1 cellular context compared by ENCODE assay signal in the genomic region with DNA sequence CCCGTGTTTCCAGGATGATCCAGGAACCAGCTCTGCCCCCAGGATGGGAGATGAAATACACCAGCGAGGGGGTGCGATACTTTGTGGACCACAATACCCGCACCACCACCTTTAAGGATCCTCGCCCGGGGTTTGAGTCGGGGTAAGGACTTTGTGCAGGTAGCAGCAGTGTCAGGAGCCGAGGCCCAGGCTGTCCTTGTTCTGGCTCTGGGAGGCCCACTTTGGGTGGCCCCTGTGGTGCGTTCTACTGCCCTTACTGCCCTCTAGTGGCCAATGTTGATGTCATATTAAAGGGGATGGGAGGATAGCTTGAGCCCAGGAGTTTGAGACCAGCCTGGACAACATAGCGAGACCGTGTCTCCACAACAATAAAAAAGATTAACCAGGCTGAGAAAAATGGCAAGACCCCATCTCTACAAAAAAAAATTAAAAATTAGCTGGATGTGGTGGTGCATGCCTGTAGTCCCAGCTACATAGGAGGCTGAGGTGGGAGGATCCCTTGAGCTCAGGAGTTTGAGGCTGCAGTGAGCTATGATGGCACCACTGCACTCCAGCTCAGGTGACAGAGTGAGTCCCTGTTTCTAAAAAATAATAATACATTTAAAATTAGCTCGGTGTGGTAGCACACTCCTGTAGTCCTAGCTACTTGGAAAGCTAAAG.
TF ChIP-seq lines count a peak whose summit lies in the region.

No MANE protein-coding gene starts in this region.

TF ChIP-seq in K562, 482 proteins besides CTCF, POLR2A, EP300 and RAD21 (continued from another document):
- TF ChIP-seq, protein P1, sequence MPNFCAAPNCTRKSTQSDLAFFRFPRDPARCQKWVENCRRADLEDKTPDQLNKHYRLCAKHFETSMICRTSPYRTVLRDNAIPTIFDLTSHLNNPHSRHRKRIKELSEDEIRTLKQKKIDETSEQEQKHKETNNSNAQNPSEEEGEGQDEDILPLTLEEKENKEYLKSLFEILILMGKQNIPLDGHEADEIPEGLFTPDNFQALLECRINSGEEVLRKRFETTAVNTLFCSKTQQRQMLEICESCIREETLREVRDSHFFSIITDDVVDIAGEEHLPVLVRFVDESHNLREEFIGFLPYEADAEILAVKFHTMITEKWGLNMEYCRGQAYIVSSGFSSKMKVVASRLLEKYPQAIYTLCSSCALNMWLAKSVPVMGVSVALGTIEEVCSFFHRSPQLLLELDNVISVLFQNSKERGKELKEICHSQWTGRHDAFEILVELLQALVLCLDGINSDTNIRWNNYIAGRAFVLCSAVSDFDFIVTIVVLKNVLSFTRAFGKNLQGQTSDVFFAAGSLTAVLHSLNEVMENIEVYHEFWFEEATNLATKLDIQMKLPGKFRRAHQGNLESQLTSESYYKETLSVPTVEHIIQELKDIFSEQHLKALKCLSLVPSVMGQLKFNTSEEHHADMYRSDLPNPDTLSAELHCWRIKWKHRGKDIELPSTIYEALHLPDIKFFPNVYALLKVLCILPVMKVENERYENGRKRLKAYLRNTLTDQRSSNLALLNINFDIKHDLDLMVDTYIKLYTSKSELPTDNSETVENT (CRISPR knock-in tag; IDR thresholded peaks at IDR 0.05): no peak
- no peak for TF ChIP-seq SMAD2 (IDR thresholded peaks at IDR 0.05; ENCODE audit: low read depth, low read length)
- TF ChIP-seq TRIM24 (IDR thresholded peaks at IDR 0.05): no peak
- 0 out of 2 replicates have a peak, but pooled peaks have one; percentile 30 for TF ChIP-seq CC2D1A (IDR thresholded peaks at IDR 0.05)
- TF ChIP-seq SMAD3 (CRISPR knock-in tag; conservative IDR thresholded peaks at IDR 0.05): no peak
- TF ChIP-seq, protein P2, sequence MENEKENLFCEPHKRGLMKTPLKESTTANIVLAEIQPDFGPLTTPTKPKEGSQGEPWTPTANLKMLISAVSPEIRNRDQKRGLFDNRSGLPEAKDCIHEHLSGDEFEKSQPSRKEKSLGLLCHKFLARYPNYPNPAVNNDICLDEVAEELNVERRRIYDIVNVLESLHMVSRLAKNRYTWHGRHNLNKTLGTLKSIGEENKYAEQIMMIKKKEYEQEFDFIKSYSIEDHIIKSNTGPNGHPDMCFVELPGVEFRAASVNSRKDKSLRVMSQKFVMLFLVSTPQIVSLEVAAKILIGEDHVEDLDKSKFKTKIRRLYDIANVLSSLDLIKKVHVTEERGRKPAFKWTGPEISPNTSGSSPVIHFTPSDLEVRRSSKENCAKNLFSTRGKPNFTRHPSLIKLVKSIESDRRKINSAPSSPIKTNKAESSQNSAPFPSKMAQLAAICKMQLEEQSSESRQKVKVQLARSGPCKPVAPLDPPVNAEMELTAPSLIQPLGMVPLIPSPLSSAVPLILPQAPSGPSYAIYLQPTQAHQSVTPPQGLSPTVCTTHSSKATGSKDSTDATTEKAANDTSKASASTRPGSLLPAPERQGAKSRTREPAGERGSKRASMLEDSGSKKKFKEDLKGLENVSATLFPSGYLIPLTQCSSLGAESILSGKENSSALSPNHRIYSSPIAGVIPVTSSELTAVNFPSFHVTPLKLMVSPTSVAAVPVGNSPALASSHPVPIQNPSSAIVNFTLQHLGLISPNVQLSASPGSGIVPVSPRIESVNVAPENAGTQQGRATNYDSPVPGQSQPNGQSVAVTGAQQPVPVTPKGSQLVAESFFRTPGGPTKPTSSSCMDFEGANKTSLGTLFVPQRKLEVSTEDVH (IDR thresholded peaks at IDR 0.05; ENCODE audit: low read depth, partially characterized antibody): no peak
- peak; percentile 27; the same call in 1 of the 2 replicates for TF ChIP-seq CREM (IDR thresholded peaks at IDR 0.05; ENCODE audit: low read depth)
- no peak for TF ChIP-seq ZKSCAN3 (CRISPR knock-in tag; IDR thresholded peaks at IDR 0.05)
- no peak for TF ChIP-seq ZC3H4 (CRISPR knock-in tag; IDR thresholded peaks at IDR 0.05; ENCODE audit: borderline replicate concordance)
- TF ChIP-seq, protein P3, sequence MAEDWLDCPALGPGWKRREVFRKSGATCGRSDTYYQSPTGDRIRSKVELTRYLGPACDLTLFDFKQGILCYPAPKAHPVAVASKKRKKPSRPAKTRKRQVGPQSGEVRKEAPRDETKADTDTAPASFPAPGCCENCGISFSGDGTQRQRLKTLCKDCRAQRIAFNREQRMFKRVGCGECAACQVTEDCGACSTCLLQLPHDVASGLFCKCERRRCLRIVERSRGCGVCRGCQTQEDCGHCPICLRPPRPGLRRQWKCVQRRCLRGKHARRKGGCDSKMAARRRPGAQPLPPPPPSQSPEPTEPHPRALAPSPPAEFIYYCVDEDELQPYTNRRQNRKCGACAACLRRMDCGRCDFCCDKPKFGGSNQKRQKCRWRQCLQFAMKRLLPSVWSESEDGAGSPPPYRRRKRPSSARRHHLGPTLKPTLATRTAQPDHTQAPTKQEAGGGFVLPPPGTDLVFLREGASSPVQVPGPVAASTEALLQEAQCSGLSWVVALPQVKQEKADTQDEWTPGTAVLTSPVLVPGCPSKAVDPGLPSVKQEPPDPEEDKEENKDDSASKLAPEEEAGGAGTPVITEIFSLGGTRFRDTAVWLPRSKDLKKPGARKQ (CRISPR knock-in tag; IDR thresholded peaks at IDR 0.05): no peak
- TF ChIP-seq HLTF (IDR thresholded peaks at IDR 0.05): no peak
- TF ChIP-seq SP2 (IDR thresholded peaks at IDR 0.05; ENCODE audit: extremely low read depth, low read depth, low read length, poor library complexity, severe bottlenecking): no peak
- TF ChIP-seq GATAD2A (IDR thresholded peaks at IDR 0.05): no peak
- 0 out of 2 replicates have a peak, but pooled peaks have one; percentile 3 for TF ChIP-seq JUND (IDR thresholded peaks at IDR 0.05; ENCODE audit: borderline replicate concordance, low read depth, low read length)
- no peak for TF ChIP-seq JUND (tag; IDR thresholded peaks at IDR 0.05; ENCODE audit: borderline replicate concordance, low read depth, low read length)
- TF ChIP-seq SMC3 (conservative IDR thresholded peaks at IDR 0.05; ENCODE audit: insufficient read depth, low read depth, low read length): peak; percentile 82
- no peak for TF ChIP-seq ZFPM2 (CRISPR knock-in tag; IDR thresholded peaks at IDR 0.05)
- TF ChIP-seq NFIX (CRISPR knock-in tag; IDR thresholded peaks at IDR 0.05; ENCODE audit: low read depth): no peak
- TF ChIP-seq, protein P4, sequence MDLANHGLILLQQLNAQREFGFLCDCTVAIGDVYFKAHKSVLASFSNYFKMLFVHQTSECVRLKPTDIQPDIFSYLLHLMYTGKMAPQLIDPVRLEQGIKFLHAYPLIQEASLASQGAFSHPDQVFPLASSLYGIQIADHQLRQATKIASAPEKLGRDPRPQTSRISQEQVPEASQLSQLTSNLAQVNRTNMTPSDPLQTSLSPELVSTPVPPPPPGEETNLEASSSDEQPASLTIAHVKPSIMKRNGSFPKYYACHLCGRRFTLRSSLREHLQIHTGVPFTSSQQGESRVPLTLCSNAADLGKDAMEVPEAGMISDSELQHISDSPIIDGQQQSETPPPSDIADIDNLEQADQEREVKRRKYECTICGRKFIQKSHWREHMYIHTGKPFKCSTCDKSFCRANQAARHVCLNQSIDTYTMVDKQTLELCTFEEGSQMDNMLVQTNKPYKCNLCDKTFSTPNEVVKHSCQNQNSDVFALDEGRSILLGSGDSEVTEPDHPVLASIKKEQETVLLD (IDR thresholded peaks at IDR 0.05): no peak
- TF ChIP-seq KLF16 (IDR thresholded peaks at IDR 0.05): peak; percentile 46; the same call in 1 of the 2 replicates
- 0 out of 4 replicates have a peak, but pooled peaks of 1 of the 2 experiments have one; percentile 42 for TF ChIP-seq MAZ (CRISPR knock-in tag; conservative IDR thresholded peaks at IDR 0.05 in 1 of 2, IDR thresholded peaks at IDR 0.05 in 1 of 2)
- TF ChIP-seq RCOR1 (IDR thresholded peaks at IDR 0.05; ENCODE audit: borderline replicate concordance in 1 of 2, low read depth in 2 of 2, low read length in 2 of 2): 0 out of 4 replicates have a peak, but pooled peaks of 1 of the 2 experiments have one; percentile 9
- TF ChIP-seq HDAC6 (IDR thresholded peaks at IDR 0.05; ENCODE audit: low read depth, low read length): no peak
TF ChIP-seq in K562: peak in this region for 10.
